Comparison of ENCODE assay signal across 9 cellular contexts in the genomic region with DNA sequence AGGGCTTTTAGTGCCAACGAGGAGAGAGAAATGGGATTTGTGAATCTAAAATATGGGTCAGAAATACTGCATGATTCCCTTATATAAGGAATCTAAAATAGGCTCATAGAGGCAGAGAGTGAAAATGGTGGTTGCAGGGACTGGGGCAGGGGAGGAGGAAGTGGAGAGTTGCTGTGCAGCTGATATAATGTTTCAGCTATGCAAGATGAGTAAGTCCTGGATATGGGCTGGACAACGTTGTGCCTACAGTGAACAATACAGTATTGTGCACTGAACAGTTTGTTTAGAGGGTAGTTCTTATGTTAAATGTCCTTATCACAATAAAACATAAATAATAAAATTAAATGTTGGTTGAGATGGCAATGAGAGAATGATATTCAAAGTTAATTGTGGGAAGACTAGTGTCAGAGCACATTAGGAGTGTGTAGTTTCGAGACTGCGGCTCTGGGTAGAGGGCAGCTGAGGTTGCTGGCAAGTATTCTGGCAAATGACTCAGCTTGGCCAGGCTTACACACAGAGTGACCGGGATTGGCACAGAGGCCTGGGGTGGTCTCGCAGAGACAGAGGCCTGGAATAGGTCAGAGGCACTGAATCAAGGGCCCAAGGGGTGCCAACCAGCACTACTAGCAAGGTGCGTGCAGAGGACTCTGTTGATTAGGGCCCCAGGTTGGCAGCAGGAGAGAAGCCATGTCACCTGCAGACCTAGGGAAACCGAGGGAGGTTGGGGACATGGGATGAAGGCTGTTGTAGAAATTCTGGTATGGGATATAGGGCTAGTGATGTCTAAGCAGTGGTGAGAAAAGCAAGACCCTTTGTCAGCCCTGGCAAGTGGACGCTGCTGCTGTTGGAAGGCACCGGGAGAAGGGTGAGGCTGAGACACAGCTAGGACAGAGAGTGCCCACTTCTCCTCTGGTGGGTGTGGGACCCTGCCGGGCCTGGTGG. TPM values are rescaled to one million over a fixed set of nuclear protein-coding genes. Genes with fewer than 3 reads are reported as not detected.
DNase-seq lines count a peak whose midpoint lies in the region; ATAC-seq and TF ChIP-seq lines count a peak whose summit lies in the region.
"Had no signal": no experiment of that assay in that cellular context is flagged by ENCODE, and none has a peak within 500 bp of the region (broad histone marks: within the 10 kb centered on the region; RNA-seq: fewer than 3 reads in every experiment).

No MANE protein-coding gene starts in this region.

- peak overlapping the region; percentile 73 for H3K9ac ChIP-seq in mesenchymal stem cell (ENCODE audit: low read length)

- TF ChIP-seq CTCF in choroid plexus epithelial cell (conservative IDR thresholded peaks at IDR 0.05; ENCODE audit: low read depth, low read length), result no peak
- no peak for TF ChIP-seq CTCF in CD8-positive, alpha-beta T cell (IDR thresholded peaks at IDR 0.05)

- H4K91ac ChIP-seq in mesenchymal stem cell (ENCODE audit: low read length), result peak overlapping the region; percentile 98

- H3K36me3 Mint-ChIP-seq in activated naive CD8-positive, alpha-beta T cell treated with anti-CD3 and anti-CD28 coated beads, Interleukin-2, amount 10 ng/mL, durations not matched to agents 7 days and 5 days, result no peaks in the 10 kb centered on the region
- H3K36me3 Mint-ChIP-seq in activated naive CD8-positive, alpha-beta T cell treated with anti-CD3 and anti-CD28 coated beads for 36 hours, result no peaks in the 10 kb centered on the region
- no peaks in the 10 kb centered on the region for H3K36me3 Mint-ChIP-seq in CD8-positive, alpha-beta T cell

- peak overlapping the region; percentile 64 to 98 for H2BK12ac ChIP-seq in mesenchymal stem cell (ENCODE audit: low read length in 2 of 2)

- peak overlapping the region; percentile 93 to 97 for H3K4ac ChIP-seq in mesenchymal stem cell (ENCODE audit: low read depth in 1 of 2, low read length in 2 of 2)

- intact Hi-C loops in CD8-positive, alpha-beta T cell (cut with DNase I, micrococcal nuclease), result no loop called here

- no peak for ATAC-seq in activated naive CD8-positive, alpha-beta T cell treated with anti-CD3 and anti-CD28 coated beads, Interleukin-2, amount 10 ng/mL, durations not matched to agents 7 days and 5 days (ENCODE audit: low read depth)
- ATAC-seq in CD8-positive, alpha-beta T cell, result no peak

- POLR2A ChIA-PET in activated naive CD8-positive, alpha-beta T cell treated with anti-CD3 and anti-CD28 coated beads, Interleukin-2, amount 10 ng/mL, durations not matched to agents 7 days and 5 days (lab: Charles Lee), result interaction anchor here (1.0 kb wide), 1 partner anchor 19 kb away, joined by 3 read pairs; no protein-coding TSS in a partner anchor
- POLR2A ChIA-PET in CD8-positive, alpha-beta T cell (lab: Charles Lee), result no interaction called here

- peak overlapping the region; percentile 82 for H2BK15ac ChIP-seq in mesenchymal stem cell (ENCODE audit: low read depth, poor library complexity, severe bottlenecking)

- H2AFZ ChIP-seq in mesenchymal stem cell (ENCODE audit: low read depth, low read length), result no peak overlapping the region

- peak overlapping the region in 1 of 2 experiments; percentile 90 for H3K14ac ChIP-seq in mesenchymal stem cell (ENCODE audit: low read length in 2 of 2)

- H3K27ac Mint-ChIP-seq in activated naive CD8-positive, alpha-beta T cell treated with anti-CD3 and anti-CD28 coated beads, Interleukin-2, amount 10 ng/mL, durations not matched to agents 7 days and 5 days, result peak overlapping the region; percentile 25
- H3K27ac Mint-ChIP-seq in activated naive CD8-positive, alpha-beta T cell treated with anti-CD3 and anti-CD28 coated beads for 36 hours, result no peak overlapping the region
- H3K27ac Mint-ChIP-seq in CD8-positive, alpha-beta T cell, result no peak overlapping the region
- H3K27ac Mint-ChIP-seq: CD4-positive, alpha-beta T cell had no signal

- H2BK120ac ChIP-seq in mesenchymal stem cell (ENCODE audit: low read depth, low read length), result peak overlapping the region; percentile 69

- peaks cover 63% of the 10 kb centered on the region for H3K4me1 ChIP-seq in mesenchymal stem cell (ENCODE audit: control insufficient read depth, insufficient read depth, low read depth, low read length)
- H3K4me1 ChIP-seq in CD8-positive, alpha-beta T cell (ENCODE audit: insufficient read depth, low read length), result no peaks in the 10 kb centered on the region

- peak overlapping the region; percentile 91 to 96 for H3K18ac ChIP-seq in mesenchymal stem cell (ENCODE audit: low read depth in 1 of 2, low read length in 2 of 2)

- H2BK5ac ChIP-seq in mesenchymal stem cell (ENCODE audit: low read depth, low read length, poor library complexity, severe bottlenecking), result peak overlapping the region; percentile 73

- no peak for DNase-seq in activated naive CD8-positive, alpha-beta T cell treated with anti-CD3 and anti-CD28 coated beads, Interleukin-2, amount 10 ng/mL, durations not matched to agents 7 days and 5 days
- no peak for DNase-seq in activated naive CD8-positive, alpha-beta T cell treated with anti-CD3 and anti-CD28 coated beads for 36 hours
- DNase-seq in LHCN-M2 (ENCODE audit: low read depth) (peak; percentile 91), choroid plexus epithelial cell (ENCODE audit: low read depth) (peak; percentile 92), mesenchymal stem cell (peak; percentile 90), NCI-H2107 (lab: John Stamatoyannopoulos, UW) (no peak), NCI-H187 (lab: John Stamatoyannopoulos, UW) (no peak)
- no peak for DNase-seq in CD8-positive, alpha-beta T cell

- H3K27ac ChIP-seq in mesenchymal stem cell (ENCODE audit: low read length, poor library complexity, severe bottlenecking), result peak overlapping the region; percentile 95
- no peak overlapping the region for H3K27ac ChIP-seq in CD8-positive, alpha-beta T cell (ENCODE audit: low read depth, low read length)

- peaks cover 22 to 46% of the 10 kb centered on the region in 2 experiments for H3K36me3 ChIP-seq in mesenchymal stem cell (ENCODE audit: control insufficient read depth in 1 of 2, insufficient read depth in 2 of 2, low read depth in 1 of 2, low read length in 2 of 2)
- H3K36me3 ChIP-seq in CD8-positive, alpha-beta T cell (ENCODE audit: insufficient read depth, low read length), result no peaks in the 10 kb centered on the region

- no peak overlapping the region for H3K4me3 ChIP-seq in choroid plexus epithelial cell (ENCODE audit: low read depth, low read length)
- peak overlapping the region in 1 of 2 experiments; percentile 15 for H3K4me3 ChIP-seq in mesenchymal stem cell (ENCODE audit: insufficient read depth in 1 of 2, low read depth in 1 of 2, low read length in 2 of 2)
- H3K4me3 ChIP-seq in CD8-positive, alpha-beta T cell (ENCODE audit: low read depth, low read length), result no peak overlapping the region

- H3K9me3 Mint-ChIP-seq in activated naive CD8-positive, alpha-beta T cell treated with anti-CD3 and anti-CD28 coated beads, Interleukin-2, amount 10 ng/mL, durations not matched to agents 7 days and 5 days, result no peaks in the 10 kb centered on the region
- no peaks in the 10 kb centered on the region for H3K9me3 Mint-ChIP-seq in activated naive CD8-positive, alpha-beta T cell treated with anti-CD3 and anti-CD28 coated beads for 36 hours
- H3K9me3 Mint-ChIP-seq in CD8-positive, alpha-beta T cell, result no peaks in the 10 kb centered on the region
- H3K9me3 Mint-ChIP-seq: CD4-positive, alpha-beta T cell had no signal

- H2AK5ac ChIP-seq in mesenchymal stem cell (ENCODE audit: low read length, severe bottlenecking), result peak overlapping the region; percentile 75

- H3K4me1 Mint-ChIP-seq in activated naive CD8-positive, alpha-beta T cell treated with anti-CD3 and anti-CD28 coated beads, Interleukin-2, amount 10 ng/mL, durations not matched to agents 7 days and 5 days, result peaks cover 5% of the 10 kb centered on the region
- peaks cover 8% of the 10 kb centered on the region for H3K4me1 Mint-ChIP-seq in activated naive CD8-positive, alpha-beta T cell treated with anti-CD3 and anti-CD28 coated beads for 36 hours
- H3K4me1 Mint-ChIP-seq in CD8-positive, alpha-beta T cell (ENCODE audit: low read depth), result peaks cover 2% of the 10 kb centered on the region

- no peak overlapping the region for H3K4me3 Mint-ChIP-seq in activated naive CD8-positive, alpha-beta T cell treated with anti-CD3 and anti-CD28 coated beads, Interleukin-2, amount 10 ng/mL, durations not matched to agents 7 days and 5 days
- H3K4me3 Mint-ChIP-seq in activated naive CD8-positive, alpha-beta T cell treated with anti-CD3 and anti-CD28 coated beads for 36 hours, result no peak overlapping the region
- H3K4me3 Mint-ChIP-seq in CD8-positive, alpha-beta T cell, result no peak overlapping the region
- H3K4me3 Mint-ChIP-seq: CD4-positive, alpha-beta T cell had no signal

- H3K79me1 ChIP-seq in mesenchymal stem cell (replicated peaks; ENCODE audit: low read length, poor library complexity, severe bottlenecking), result peaks cover 12% of the 10 kb centered on the region

- H3K27me3 ChIP-seq in mesenchymal stem cell (ENCODE audit: control insufficient read depth in 1 of 2, insufficient read depth in 1 of 2, low read length in 2 of 2), result no peaks in the 10 kb centered on the region
- no peaks in the 10 kb centered on the region for H3K27me3 ChIP-seq in CD8-positive, alpha-beta T cell (ENCODE audit: insufficient read depth, low read length)

- no peak overlapping the region for H3K4me2 ChIP-seq in mesenchymal stem cell (ENCODE audit: low read length, poor library complexity, severe bottlenecking)

- no peaks in the 10 kb centered on the region for H3K9me3 ChIP-seq in mesenchymal stem cell (ENCODE audit: control insufficient read depth, low read length)
- H3K9me3 ChIP-seq in CD8-positive, alpha-beta T cell (ENCODE audit: low read length), result no peaks in the 10 kb centered on the region

- WGBS in mesenchymal stem cell, result 54% methylated on average over 10 of the region's 11 CpGs

- CTCF ChIA-PET in CD8-positive, alpha-beta T cell (lab: Charles Lee), result interaction anchor here (1.2 to 6.5 kb wide), 2 partner anchors 11 to 48 kb away, joined by 3 to 36 read pairs; no protein-coding TSS in a partner anchor

- peaks cover 1% of the 10 kb centered on the region for H3K27me3 Mint-ChIP-seq in activated naive CD8-positive, alpha-beta T cell treated with anti-CD3 and anti-CD28 coated beads, Interleukin-2, amount 10 ng/mL, durations not matched to agents 7 days and 5 days
- no peaks in the 10 kb centered on the region for H3K27me3 Mint-ChIP-seq in activated naive CD8-positive, alpha-beta T cell treated with anti-CD3 and anti-CD28 coated beads for 36 hours
- H3K27me3 Mint-ChIP-seq in CD8-positive, alpha-beta T cell (ENCODE audit: low read depth), result no peaks in the 10 kb centered on the region
- H3K27me3 Mint-ChIP-seq: CD4-positive, alpha-beta T cell had no signal

- no peak overlapping the region for H3K23ac ChIP-seq in mesenchymal stem cell (ENCODE audit: low read length in 2 of 2)

- peak overlapping the region; percentile 78 for H4K8ac ChIP-seq in mesenchymal stem cell (ENCODE audit: low read length)

RNA-seq across cellular contexts. Expression of a gene that starts 2.8 kb away (rescaled TPM):
- total RNA-seq in activated naive CD8-positive, alpha-beta T cell treated with anti-CD3 and anti-CD28 coated beads, Interleukin-2, amount 10 ng/mL, durations not matched to agents 7 days and 5 days, result under 1 TPM in 1 of 2 experiments, not detected in 1; 0.23 TPM
- under 1 TPM; 0.12 to 0.49 TPM for total RNA-seq in activated naive CD8-positive, alpha-beta T cell treated with anti-CD3 and anti-CD28 coated beads for 36 hours
- 4.6 and 10.0 TPM in 2 replicates for total RNA-seq in LHCN-M2 (2014; rRNA removed)
- polyA plus RNA-seq in LHCN-M2 (2012), result 11.8 TPM
- polyA plus RNA-seq in mesenchymal stem cell (2013, experiment 1 of 2), result 10.5 TPM
- 10.5 TPM for polyA plus RNA-seq in mesenchymal stem cell (2013, experiment 2 of 2)
- total RNA-seq in CD8-positive, alpha-beta T cell, result not detected
- total RNA-seq: CD4-positive, alpha-beta T cell had no signal

RNA-seq across cellular contexts. Expression of a gene that starts 19.3 kb away (rescaled TPM):
- 10 to 100 TPM; 42.8 TPM for total RNA-seq in activated naive CD8-positive, alpha-beta T cell treated with anti-CD3 and anti-CD28 coated beads, Interleukin-2, amount 10 ng/mL, durations not matched to agents 7 days and 5 days
- total RNA-seq in activated naive CD8-positive, alpha-beta T cell treated with anti-CD3 and anti-CD28 coated beads for 36 hours, result 10 to 100 TPM; 45.6 to 47.6 TPM
- total RNA-seq in LHCN-M2 (2014; rRNA removed), result 21.8 and 23.5 TPM in 2 replicates
- polyA plus RNA-seq in LHCN-M2 (2012), result 9.4 TPM
- polyA plus RNA-seq in mesenchymal stem cell (2013, experiment 1 of 2), result 13.5 TPM
- 14.1 TPM for polyA plus RNA-seq in mesenchymal stem cell (2013, experiment 2 of 2)
- total RNA-seq in CD8-positive, alpha-beta T cell, result 10 to 100 TPM; 26.5 to 29.6 TPM

RNA-seq across cellular contexts. Expression of a gene that starts 21.8 kb away (rescaled TPM):
- 1 to 10 TPM; 3.0 to 3.1 TPM for total RNA-seq in activated naive CD8-positive, alpha-beta T cell treated with anti-CD3 and anti-CD28 coated beads, Interleukin-2, amount 10 ng/mL, durations not matched to agents 7 days and 5 days
- 1 to 10 TPM; 5.6 to 6.2 TPM for total RNA-seq in activated naive CD8-positive, alpha-beta T cell treated with anti-CD3 and anti-CD28 coated beads for 36 hours
- total RNA-seq in LHCN-M2 (2014; rRNA removed), result 16.9 and 29.5 TPM in 2 replicates
- polyA plus RNA-seq in LHCN-M2 (2012), result 14.2 TPM
- 30.8 TPM for polyA plus RNA-seq in mesenchymal stem cell (2013, experiment 1 of 2)
- 30.3 TPM for polyA plus RNA-seq in mesenchymal stem cell (2013, experiment 2 of 2)
- under 1 TPM; 0.30 to 0.31 TPM for total RNA-seq in CD8-positive, alpha-beta T cell

Comparison
In these comparisons a context has a peak if more than half of its experiments do, and no peak if none do; other contexts are left out.
1. DNase-seq: peak in LHCN-M2 (single experiment), choroid plexus epithelial cell (single experiment) and mesenchymal stem cell (single experiment); none in activated naive CD8-positive, alpha-beta T cell treated with anti-CD3 and anti-CD28 coated beads, Interleukin-2, amount 10 ng/mL, durations not matched to agents 7 days and 5 days (single experiment), activated naive CD8-positive, alpha-beta T cell treated with anti-CD3 and anti-CD28 coated beads for 36 hours (single experiment), CD8-positive, alpha-beta T cell (0 of 7), NCI-H2107 (single experiment) and NCI-H187 (0 of 2).